Comparison of ENCODE assay signal across 12 cellular contexts in the genomic region with DNA sequence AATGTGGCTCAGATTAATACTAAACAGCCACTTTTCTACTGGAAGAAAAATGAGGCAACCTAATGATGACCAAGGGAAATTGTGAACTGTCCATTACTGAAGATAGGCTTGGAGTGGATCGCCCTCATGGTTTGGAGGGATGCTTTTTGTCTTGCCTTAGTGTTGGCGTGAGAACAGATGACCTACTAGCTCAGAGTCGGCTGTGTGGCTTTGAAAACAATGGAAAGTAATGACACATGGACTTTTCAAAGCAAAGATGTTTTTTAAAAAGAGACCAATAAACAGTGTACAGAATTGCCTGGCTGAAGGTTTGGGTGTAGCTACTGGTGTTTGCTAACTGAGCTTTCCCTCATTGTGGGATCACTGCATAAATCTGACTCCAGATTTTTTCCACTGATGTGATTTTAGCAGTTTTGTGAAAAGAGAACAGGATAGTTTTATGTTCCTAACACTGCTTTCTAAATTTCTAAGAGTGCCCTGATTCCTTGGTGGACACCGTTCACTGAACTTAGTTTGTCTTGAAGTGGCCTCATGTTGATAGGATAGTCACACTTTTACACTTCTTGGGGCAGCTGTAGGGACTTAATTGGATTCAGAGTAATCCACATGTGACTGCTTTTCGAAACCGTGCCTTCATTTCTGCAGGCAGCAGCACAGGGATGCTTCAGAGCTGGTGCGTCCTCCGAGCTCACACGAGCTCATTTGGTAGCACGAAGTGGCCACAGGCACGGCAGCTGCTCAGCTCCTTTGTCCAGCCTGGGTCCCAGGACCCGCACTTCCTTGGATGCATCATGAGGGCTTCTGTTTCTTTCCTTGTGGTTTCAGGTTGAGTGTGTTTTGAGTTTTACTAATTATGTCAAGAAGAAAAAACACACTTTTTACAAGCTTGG. TPM values are rescaled to one million over a fixed set of nuclear protein-coding genes. Genes with fewer than 3 reads are reported as not detected.
A peak's percentile ranks its signal among the peaks of the same experiment; 100 is the strongest.
DNase-seq lines count a peak whose midpoint lies in the region; ATAC-seq, FAIRE-seq and TF ChIP-seq lines count a peak whose summit lies in the region.
"Had no signal": no experiment of that assay in that cellular context is flagged by ENCODE, and none has a peak within 500 bp of the region (broad histone marks: within the 10 kb centered on the region; RNA-seq: fewer than 3 reads in every experiment).

No MANE protein-coding gene starts in this region.

- H3K27ac ChIP-seq in A549, result peak overlapping the region in 1 of 2 experiments; percentile 31; a peak in 1 of 6 replicates
- H3K27ac ChIP-seq in IMR-90 (ENCODE audit: insufficient read depth, low read length), result no peak overlapping the region
- H3K27ac ChIP-seq in endodermal cell (ENCODE audit: low read depth, low read length), result no peak overlapping the region

- no peaks in the 10 kb centered on the region for H3K27me3 ChIP-seq in IMR-90 (ENCODE audit: control insufficient read depth, insufficient read depth, low read length)
- H3K27me3 ChIP-seq in endodermal cell (ENCODE audit: control insufficient read depth, insufficient read depth, low read length, poor library complexity, severe bottlenecking), result no peaks in the 10 kb centered on the region

- H3K4me1 ChIP-seq in A549 (peaks cover 36% of the 10 kb centered on the region), IMR-90 (ENCODE audit: control insufficient read depth, insufficient read depth, low read length) (peaks cover 8% of the 10 kb centered on the region), endodermal cell (ENCODE audit: control insufficient read depth, insufficient read depth, low read length) (peaks cover 9% of the 10 kb centered on the region)

- H3K56ac ChIP-seq in IMR-90 (ENCODE audit: extremely low read depth, insufficient read depth, low read length), result no peak overlapping the region

- no peak overlapping the region for H4K91ac ChIP-seq in IMR-90 (ENCODE audit: insufficient read depth, low read depth, low read length)

- CTCF ChIA-PET in A549 (lab: Yijun Ruan, JAX) (interaction anchor here (0.5 to 36.3 kb wide), 21 partner anchors 12 to 452 kb away, joined by 3 to 881 read pairs (median 4); a partner anchor contains a TSS), IMR-90 (lab: Yijun Ruan, JAX) (no interaction called here)

- peak overlapping the region; percentile 79 for H3K4me2 ChIP-seq in A549
- no peak overlapping the region for H3K4me2 ChIP-seq in IMR-90 (ENCODE audit: low read depth, low read length)

- H4K20me1 ChIP-seq in IMR-90 (ENCODE audit: insufficient read depth, low read length), result peaks cover 87% of the 10 kb centered on the region

- dilution Hi-C loops in IMR-90 (cut with HindIII; ENCODE audit: low sequenced_read_pairs, unreplicated experiment), result no loop called here

- peaks cover 20% of the 10 kb centered on the region for H3K36me3 Mint-ChIP-seq in endodermal cell (ENCODE audit: low read depth)
- peaks cover 4% of the 10 kb centered on the region for H3K36me3 Mint-ChIP-seq in neural crest cell (ENCODE audit: low read depth)
- H3K36me3 Mint-ChIP-seq in activated T-helper 2 cell treated with anti-CD3 and anti-CD28 coated beads, Interferon-gamma antibody, Interleukin-2, Interleukin-4, amounts not matched to agents 10 μg/mL and 5 μg/mL and 100 μg/mL, durations not matched to agents 14 hours and 24 hours and 36 hours (ENCODE audit: low read depth), result peaks cover 40% of the 10 kb centered on the region

- no peak overlapping the region for H3K14ac ChIP-seq in IMR-90 (replicated peaks; ENCODE audit: low read depth, low read length)

- BruUV-seq in IMR-90 (replicated peaks; lab: Mats Ljungman, UMichigan), result no TSS peak

- H2AFZ ChIP-seq in IMR-90 (replicated peaks; ENCODE audit: low read length, poor library complexity), result no peak overlapping the region

- H3K18ac ChIP-seq in IMR-90 (ENCODE audit: low read depth, low read length), result no peak overlapping the region

- no peak overlapping the region for H3K9ac ChIP-seq in IMR-90 (ENCODE audit: low read depth, low read length)
- no peak overlapping the region for H3K9ac ChIP-seq in endodermal cell (ENCODE audit: extremely low read depth, low read length, poor library complexity, severe bottlenecking)

- no peak for TF ChIP-seq EP300 in A549 (IDR thresholded peaks at IDR 0.05)

- H3K36me3 ChIP-seq in IMR-90 (ENCODE audit: control insufficient read depth, insufficient read depth, low read length) (peaks cover 11% of the 10 kb centered on the region), endodermal cell (ENCODE audit: control insufficient read depth, insufficient read depth, low read length) (peaks cover 39% of the 10 kb centered on the region)

- no peak overlapping the region for H2BK20ac ChIP-seq in IMR-90 (ENCODE audit: low read depth, low read length)

- no peak for TF ChIP-seq RAD21 in A549 (conservative IDR thresholded peaks at IDR 0.05 in 1 of 2, IDR thresholded peaks at IDR 0.05 in 1 of 2)
- TF ChIP-seq RAD21 in IMR-90 (IDR thresholded peaks at IDR 0.05; ENCODE audit: low read length), result no peak

- H3K4me3 ChIP-seq in A549, result no peak overlapping the region
- no peak overlapping the region for H3K4me3 ChIP-seq in IMR-90 (ENCODE audit: insufficient read depth, low read depth, low read length)
- H3K4me3 ChIP-seq in endodermal cell (ENCODE audit: low read length), result no peak overlapping the region

- H4K5ac ChIP-seq in IMR-90 (ENCODE audit: low read depth, low read length), result no peak overlapping the region

- H3K9me1 ChIP-seq in IMR-90 (ENCODE audit: insufficient read depth, low read length), result peaks cover 36% of the 10 kb centered on the region

- H2BK5ac ChIP-seq in IMR-90 (ENCODE audit: low read depth, low read length, poor library complexity, severe bottlenecking), result no peak overlapping the region

- H4K8ac ChIP-seq in IMR-90 (ENCODE audit: low read depth in 2 of 2, low read length in 2 of 2), result no peak overlapping the region

- no peak overlapping the region for H2BK120ac ChIP-seq in IMR-90 (ENCODE audit: low read depth, low read length)

- peaks cover 28 to 71% of the 10 kb centered on the region in 2 experiments for H3K79me1 ChIP-seq in IMR-90 (ENCODE audit: low read depth in 1 of 2, low read length in 2 of 2)

- peak overlapping the region; percentile 35; the same call in 1 of the 2 replicates for H2AK5ac ChIP-seq in IMR-90 (ENCODE audit: low read depth, low read length)

- H3K9me3 ChIP-seq in A549, result no peaks in the 10 kb centered on the region
- no peaks in the 10 kb centered on the region for H3K9me3 ChIP-seq in IMR-90 (ENCODE audit: control insufficient read depth, insufficient read depth, low read length)
- no peaks in the 10 kb centered on the region for H3K9me3 ChIP-seq in endodermal cell (ENCODE audit: control insufficient read depth, low read length)

- POLR2A ChIA-PET in A549 (lab: Yijun Ruan, JAX), result interaction anchor here (0.8 to 3.3 kb wide), 5 partner anchors 8 to 129 kb away, joined by 3 to 51 read pairs (median 4); a partner anchor contains a TSS
- POLR2A ChIA-PET in IMR-90 (lab: Charles Lee; ENCODE audit: unreplicated experiment), result no interaction called here

- H3K9me3 Mint-ChIP-seq in endodermal cell (no peaks in the 10 kb centered on the region), neural crest cell (no peaks in the 10 kb centered on the region)
- H3K9me3 Mint-ChIP-seq in activated T-helper 2 cell treated with anti-CD3 and anti-CD28 coated beads, Interferon-gamma antibody, Interleukin-2, Interleukin-4, amounts not matched to agents 10 μg/mL and 5 μg/mL and 100 μg/mL, durations not matched to agents 14 hours and 24 hours and 36 hours, result no peaks in the 10 kb centered on the region
- H3K9me3 Mint-ChIP-seq: IgD-negative memory B cell, nephron had no signal

- H3K4me3 Mint-ChIP-seq in endodermal cell, result no peak overlapping the region
- peak overlapping the region; percentile 42 for H3K4me3 Mint-ChIP-seq in neural crest cell
- H3K4me3 Mint-ChIP-seq in activated T-helper 2 cell treated with anti-CD3 and anti-CD28 coated beads, Interferon-gamma antibody, Interleukin-2, Interleukin-4, amounts not matched to agents 10 μg/mL and 5 μg/mL and 100 μg/mL, durations not matched to agents 14 hours and 24 hours and 36 hours (ENCODE audit: low read depth), result no peak overlapping the region

- H2AK9ac ChIP-seq in IMR-90 (replicated peaks; ENCODE audit: low read depth, low read length, poor library complexity), result no peak overlapping the region

- WGBS in A549 (ENCODE audit: missing lambda C conversion rate), result 94% methylated on average over 12 of the region's 12 CpGs
- WGBS in IMR-90 (ENCODE audit: extremely low coverage in 2 of 2, insufficient read length in 1 of 2), 2 experiments, result 58% methylated on average over 5 of the region's 12 CpGs; no CpG with 5 or more reads in 1 of the 2 experiments
- 80 to 81% methylated on average over 10 to 12 of the region's 12 CpGs for WGBS in endodermal cell (ENCODE audit: insufficient coverage in 1 of 2, insufficient read length in 1 of 2), 2 experiments

- H3K27me3 Mint-ChIP-seq in endodermal cell (ENCODE audit: insufficient read depth), result peaks cover 4% of the 10 kb centered on the region
- H3K27me3 Mint-ChIP-seq in neural crest cell (ENCODE audit: low read depth), result no peaks in the 10 kb centered on the region
- no peaks in the 10 kb centered on the region for H3K27me3 Mint-ChIP-seq in activated T-helper 2 cell treated with anti-CD3 and anti-CD28 coated beads, Interferon-gamma antibody, Interleukin-2, Interleukin-4, amounts not matched to agents 10 μg/mL and 5 μg/mL and 100 μg/mL, durations not matched to agents 14 hours and 24 hours and 36 hours (ENCODE audit: low read depth)
- H3K27me3 Mint-ChIP-seq: IgD-negative memory B cell had no signal

- no peak overlapping the region for H2BK15ac ChIP-seq in IMR-90 (ENCODE audit: low read depth, low read length)

- no peak for DNase-seq in A549 (ENCODE audit: low read depth in 1 of 2, low spot score in 1 of 2)
- no peak for DNase-seq in IMR-90
- peak; percentile 35 for DNase-seq in endodermal cell
- no peak for DNase-seq in neural crest cell (ENCODE audit: low read depth, low spot score)
- no peak for DNase-seq in activated T-helper 2 cell treated with anti-CD3 and anti-CD28 coated beads, Interferon-gamma antibody, Interleukin-2, Interleukin-4, amounts not matched to agents 10 μg/mL and 5 μg/mL and 100 μg/mL, durations not matched to agents 14 hours and 24 hours and 36 hours (ENCODE audit: low spot score)
- no peak for DNase-seq in germinal center (ENCODE audit: low spot score)
- no peak for DNase-seq in glomerular visceral epithelial cell (ENCODE audit: extremely low spot score)
- DNase-seq: activated effector memory CD4-positive, alpha-beta T cell treated with Interleukin-2 at 50 U/mL for 16 hours; AML-193 had no signal

- intact Hi-C loops in IMR-90 (cut with micrococcal nuclease), result no loop called here
- intact Hi-C loops in activated T-helper 2 cell treated with anti-CD3 and anti-CD28 coated beads, Interferon-gamma antibody, Interleukin-2, Interleukin-4, amounts not matched to agents 10 μg/mL and 5 μg/mL and 100 μg/mL, durations not matched to agents 14 hours and 24 hours and 36 hours (cut with micrococcal nuclease), result no loop called here

- H3K27ac Mint-ChIP-seq in endodermal cell, result no peak overlapping the region
- H3K27ac Mint-ChIP-seq in neural crest cell (ENCODE audit: unreplicated experiment), result no peak overlapping the region
- H3K27ac Mint-ChIP-seq in activated T-helper 2 cell treated with anti-CD3 and anti-CD28 coated beads, Interferon-gamma antibody, Interleukin-2, Interleukin-4, amounts not matched to agents 10 μg/mL and 5 μg/mL and 100 μg/mL, durations not matched to agents 14 hours and 24 hours and 36 hours, result no peak overlapping the region
- H3K27ac Mint-ChIP-seq: IgD-negative memory B cell, nephron had no signal

- H3K4ac ChIP-seq in IMR-90 (ENCODE audit: low read depth, low read length), result no peak overlapping the region

- FAIRE-seq in A549 (lab: Jason Lieb, UNC), result no peak

- H3K4me1 Mint-ChIP-seq in endodermal cell (peaks cover 49% of the 10 kb centered on the region), neural crest cell (peaks cover 56% of the 10 kb centered on the region)
- peaks cover 42% of the 10 kb centered on the region for H3K4me1 Mint-ChIP-seq in activated T-helper 2 cell treated with anti-CD3 and anti-CD28 coated beads, Interferon-gamma antibody, Interleukin-2, Interleukin-4, amounts not matched to agents 10 μg/mL and 5 μg/mL and 100 μg/mL, durations not matched to agents 14 hours and 24 hours and 36 hours (ENCODE audit: low read depth)

- H3K23ac ChIP-seq in IMR-90 (ENCODE audit: low read depth, low read length), result no peak overlapping the region

- TF ChIP-seq POLR2A in A549 (IDR thresholded peaks at IDR 0.05; ENCODE audit: low read length), result no peak
- no peak for TF ChIP-seq POLR2A in IMR-90 (IDR thresholded peaks at IDR 0.05; ENCODE audit: low read depth, low read length)

- in situ Hi-C loops in IMR-90 (cut with MboI; ENCODE audit: low sequenced_read_pairs), result no loop called here

- ATAC-seq in A549 (no peak), IMR-90 (ENCODE audit: low read depth) (no peak), GM18909 (IDR thresholded peaks at IDR 0.05; ENCODE audit: poor library complexity, unreplicated experiment) (no peak)

- TF ChIP-seq CTCF in A549 (IDR thresholded peaks at IDR 0.05) (no peak), IMR-90 (conservative IDR thresholded peaks at IDR 0.05; ENCODE audit: low read depth, low read length) (no peak), endodermal cell (conservative IDR thresholded peaks at IDR 0.05) (no peak), neural crest cell (conservative IDR thresholded peaks at IDR 0.05) (no peak)

RNA-seq across cellular contexts. Expression of a gene that starts 4.3 kb away (rescaled TPM):
- polyA plus RNA-seq in A549 (2011; rRNA removed), result 104 and 138 TPM in 2 replicates
- polyA plus RNA-seq in A549 (2012; cell fraction: cytosol; rRNA removed), result 25.7 and 27.7 TPM in 2 replicates
- 11.1 and 12.8 TPM in 2 replicates for polyA plus RNA-seq in A549 (2012; cell fraction: nucleus; rRNA removed)
- 34.0 to 35.7 TPM (median 34.3 TPM) in 3 replicates for polyA plus RNA-seq in A549 (2017; fragmentation: RNase III; extraction: RNeasy Plus Mini Kit Qiagen cat#74134 plus additional on column Dnase treatment)
- 62.1 and 64.8 TPM in 2 replicates for polyA minus RNA-seq in A549 (2011; rRNA and poly(A)+ RNA removed)
- 14.3 and 21.1 TPM in 2 replicates for total RNA-seq in IMR-90 (2012; rRNA removed)
- polyA plus RNA-seq in IMR-90 (2012; rRNA removed), result 7.9 and 9.2 TPM in 2 replicates
- polyA plus RNA-seq in IMR-90 (2012; cell fraction: cytosol; rRNA removed), result 2.9 and 4.9 TPM in 2 replicates
- 2.6 and 13.3 TPM in 2 replicates for polyA plus RNA-seq in IMR-90 (2012; cell fraction: nucleus; rRNA removed; ENCODE audit: low replicate concordance)
- 10 to 100 TPM; 31.9 to 33.8 TPM for total RNA-seq in endodermal cell
- polyA plus RNA-seq in endodermal cell (2013, experiment 1 of 2), result 31.9 TPM
- 27.5 TPM for polyA plus RNA-seq in endodermal cell (2013, experiment 2 of 2)
- 40.2 and 41.9 TPM in 2 replicates for total RNA-seq in neural crest cell
- 26.1 and 26.5 TPM in 2 replicates for total RNA-seq in activated T-helper 2 cell treated with anti-CD3 and anti-CD28 coated beads, Interferon-gamma antibody, Interleukin-2, Interleukin-4, amounts not matched to agents 10 μg/mL and 5 μg/mL and 100 μg/mL, durations not matched to agents 14 hours and 24 hours and 36 hours
